Comparison of ENCODE assay signal across 1 cellular context in the genomic region with DNA sequence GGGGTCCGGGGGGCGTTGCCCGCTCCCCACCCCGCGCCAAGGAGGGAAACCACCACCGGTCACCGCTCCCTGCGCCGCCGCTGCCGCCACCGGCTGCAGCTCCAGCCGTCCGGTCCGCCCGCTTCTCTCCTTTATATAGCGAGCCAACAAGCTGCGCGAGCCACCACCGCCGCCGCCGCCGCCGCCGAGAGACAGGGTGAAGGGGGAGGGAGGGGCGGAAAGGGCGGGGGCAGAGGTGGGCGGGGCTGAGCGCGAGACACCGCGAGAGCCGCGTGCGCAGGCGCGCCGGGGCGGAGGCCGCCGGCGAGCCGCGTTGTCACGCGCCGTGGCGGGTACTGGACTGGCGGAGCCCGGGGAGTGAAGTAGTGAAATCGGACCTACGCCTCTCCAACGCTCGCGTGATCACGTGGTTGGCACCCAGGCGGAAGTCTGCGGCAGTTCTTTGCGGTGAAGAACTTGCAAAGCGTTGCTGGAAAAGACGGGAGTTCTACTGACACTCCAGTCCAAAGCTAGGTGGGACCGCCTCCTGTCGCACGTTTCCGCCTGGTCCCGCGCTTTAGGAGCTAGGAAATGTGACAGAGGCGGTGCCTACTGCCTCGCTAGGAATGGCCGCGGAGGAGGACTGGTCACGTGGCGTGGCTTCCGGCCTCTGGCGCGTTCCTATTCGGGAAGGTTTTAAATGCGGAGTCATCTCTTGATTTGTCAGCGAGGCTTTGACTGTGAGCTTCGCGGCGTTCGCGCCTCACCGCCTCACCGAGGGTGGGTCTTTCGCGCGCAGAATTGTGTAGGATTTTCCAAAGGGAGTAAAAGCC.
TF ChIP-seq lines count a peak whose summit lies in the region.

Gene GTF2A1, minus strand, starts transcription at position 193 of the 812 bp plus-strand sequence. CDS start 441 bp downstream, outside the sequence.

TF ChIP-seq in HepG2, 621 proteins besides CTCF, POLR2A, EP300 and RAD21 (continued from another document and continues in another):
- TF ChIP-seq, protein P1, sequence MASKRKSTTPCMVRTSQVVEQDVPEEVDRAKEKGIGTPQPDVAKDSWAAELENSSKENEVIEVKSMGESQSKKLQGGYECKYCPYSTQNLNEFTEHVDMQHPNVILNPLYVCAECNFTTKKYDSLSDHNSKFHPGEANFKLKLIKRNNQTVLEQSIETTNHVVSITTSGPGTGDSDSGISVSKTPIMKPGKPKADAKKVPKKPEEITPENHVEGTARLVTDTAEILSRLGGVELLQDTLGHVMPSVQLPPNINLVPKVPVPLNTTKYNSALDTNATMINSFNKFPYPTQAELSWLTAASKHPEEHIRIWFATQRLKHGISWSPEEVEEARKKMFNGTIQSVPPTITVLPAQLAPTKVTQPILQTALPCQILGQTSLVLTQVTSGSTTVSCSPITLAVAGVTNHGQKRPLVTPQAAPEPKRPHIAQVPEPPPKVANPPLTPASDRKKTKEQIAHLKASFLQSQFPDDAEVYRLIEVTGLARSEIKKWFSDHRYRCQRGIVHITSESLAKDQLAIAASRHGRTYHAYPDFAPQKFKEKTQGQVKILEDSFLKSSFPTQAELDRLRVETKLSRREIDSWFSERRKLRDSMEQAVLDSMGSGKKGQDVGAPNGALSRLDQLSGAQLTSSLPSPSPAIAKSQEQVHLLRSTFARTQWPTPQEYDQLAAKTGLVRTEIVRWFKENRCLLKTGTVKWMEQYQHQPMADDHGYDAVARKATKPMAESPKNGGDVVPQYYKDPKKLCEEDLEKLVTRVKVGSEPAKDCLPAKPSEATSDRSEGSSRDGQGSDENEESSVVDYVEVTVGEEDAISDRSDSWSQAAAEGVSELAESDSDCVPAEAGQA (IDR thresholded peaks at IDR 0.05; ENCODE audit: low read depth): peak; percentile 58; the same call in 1 of the 2 replicates
- TF ChIP-seq, protein P1 (CRISPR knock-in tag; IDR thresholded peaks at IDR 0.05; ENCODE audit: borderline replicate concordance): peak; percentile 37; the same call in 1 of the 2 replicates
- TF ChIP-seq MAF1 (CRISPR knock-in tag; IDR thresholded peaks at IDR 0.05; ENCODE audit: borderline replicate concordance): no peak; the same call in 1 of the 2 replicates
- TF ChIP-seq DZIP1 (CRISPR knock-in tag; IDR thresholded peaks at IDR 0.05): no peak
- no peak for TF ChIP-seq MZF1 (CRISPR knock-in tag; IDR thresholded peaks at IDR 0.05; ENCODE audit: borderline replicate concordance)
- peak; percentile 99 for TF ChIP-seq POLR2G (IDR thresholded peaks at IDR 0.05; ENCODE audit: low read depth, low read length)
- TF ChIP-seq ZBTB38 (CRISPR knock-in tag; IDR thresholded peaks at IDR 0.05): peak; percentile 95; the same call in 1 of the 2 replicates
- TF ChIP-seq, protein P2, sequence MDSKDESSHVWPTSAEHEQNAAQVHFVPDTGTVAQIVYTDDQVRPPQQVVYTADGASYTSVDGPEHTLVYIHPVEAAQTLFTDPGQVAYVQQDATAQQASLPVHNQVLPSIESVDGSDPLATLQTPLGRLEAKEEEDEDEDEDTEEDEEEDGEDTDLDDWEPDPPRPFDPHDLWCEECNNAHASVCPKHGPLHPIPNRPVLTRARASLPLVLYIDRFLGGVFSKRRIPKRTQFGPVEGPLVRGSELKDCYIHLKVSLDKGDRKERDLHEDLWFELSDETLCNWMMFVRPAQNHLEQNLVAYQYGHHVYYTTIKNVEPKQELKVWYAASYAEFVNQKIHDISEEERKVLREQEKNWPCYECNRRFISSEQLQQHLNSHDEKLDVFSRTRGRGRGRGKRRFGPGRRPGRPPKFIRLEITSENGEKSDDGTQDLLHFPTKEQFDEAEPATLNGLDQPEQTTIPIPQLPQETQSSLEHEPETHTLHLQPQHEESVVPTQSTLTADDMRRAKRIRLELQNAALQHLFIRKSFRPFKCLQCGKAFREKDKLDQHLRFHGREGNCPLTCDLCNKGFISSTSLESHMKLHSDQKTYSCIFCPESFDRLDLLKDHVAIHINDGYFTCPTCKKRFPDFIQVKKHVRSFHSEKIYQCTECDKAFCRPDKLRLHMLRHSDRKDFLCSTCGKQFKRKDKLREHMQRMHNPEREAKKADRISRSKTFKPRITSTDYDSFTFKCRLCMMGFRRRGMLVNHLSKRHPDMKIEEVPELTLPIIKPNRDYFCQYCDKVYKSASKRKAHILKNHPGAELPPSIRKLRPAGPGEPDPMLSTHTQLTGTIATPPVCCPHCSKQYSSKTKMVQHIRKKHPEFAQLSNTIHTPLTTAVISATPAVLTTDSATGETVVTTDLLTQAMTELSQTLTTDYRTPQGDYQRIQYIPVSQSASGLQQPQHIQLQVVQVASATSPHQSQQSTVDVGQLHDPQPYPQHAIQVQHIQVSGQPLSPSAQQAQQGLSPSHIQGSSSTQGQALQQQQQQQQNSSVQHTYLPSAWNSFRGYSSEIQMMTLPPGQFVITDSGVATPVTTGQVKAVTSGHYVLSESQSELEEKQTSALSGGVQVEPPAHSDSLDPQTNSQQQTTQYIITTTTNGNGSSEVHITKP (CRISPR knock-in tag; IDR thresholded peaks at IDR 0.05; ENCODE audit: low read depth): no peak
- TF ChIP-seq ZNF777 (CRISPR knock-in tag; IDR thresholded peaks at IDR 0.05): peak; percentile 74; the same call in 1 of the 2 replicates
- no peak for TF ChIP-seq YEATS2 (CRISPR knock-in tag; IDR thresholded peaks at IDR 0.05; ENCODE audit: borderline replicate concordance)
- TF ChIP-seq ZBTB10 (CRISPR knock-in tag; IDR thresholded peaks at IDR 0.05; ENCODE audit: borderline replicate concordance): no peak
- peak; percentile 66; the same call in 1 of the 2 replicates for TF ChIP-seq GATA4 (IDR thresholded peaks at IDR 0.05; ENCODE audit: borderline replicate concordance, low read depth)
- no peak for TF ChIP-seq ZNF234 (CRISPR knock-in tag; conservative IDR thresholded peaks at IDR 0.05)
- TF ChIP-seq ZNF883 (CRISPR knock-in tag; IDR thresholded peaks at IDR 0.05; ENCODE audit: not compliant biosample characterization): peak; percentile 36
- TF ChIP-seq PHF8 (CRISPR knock-in tag; IDR thresholded peaks at IDR 0.05): peak; percentile 66
- TF ChIP-seq NR0B2 (CRISPR knock-in tag; IDR thresholded peaks at IDR 0.05): no peak; the same call in none of the 2 replicates
- TF ChIP-seq KDM3A (CRISPR knock-in tag; IDR thresholded peaks at IDR 0.05; ENCODE audit: low read depth): no peak
- peak; percentile 78 for TF ChIP-seq TAF1 (CRISPR knock-in tag; IDR thresholded peaks at IDR 0.05)
- no peak for TF ChIP-seq PLRG1 (conservative IDR thresholded peaks at IDR 0.05)
- no peak for TF ChIP-seq NR3C1 (CRISPR knock-in tag; IDR thresholded peaks at IDR 0.05)
- peak; percentile 69 for TF ChIP-seq NR2C2 (CRISPR knock-in tag; IDR thresholded peaks at IDR 0.05; ENCODE audit: borderline replicate concordance)
- TF ChIP-seq, protein P3, sequence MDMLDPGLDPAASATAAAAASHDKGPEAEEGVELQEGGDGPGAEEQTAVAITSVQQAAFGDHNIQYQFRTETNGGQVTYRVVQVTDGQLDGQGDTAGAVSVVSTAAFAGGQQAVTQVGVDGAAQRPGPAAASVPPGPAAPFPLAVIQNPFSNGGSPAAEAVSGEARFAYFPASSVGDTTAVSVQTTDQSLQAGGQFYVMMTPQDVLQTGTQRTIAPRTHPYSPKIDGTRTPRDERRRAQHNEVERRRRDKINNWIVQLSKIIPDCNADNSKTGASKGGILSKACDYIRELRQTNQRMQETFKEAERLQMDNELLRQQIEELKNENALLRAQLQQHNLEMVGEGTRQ (IDR thresholded peaks at IDR 0.05; ENCODE audit: low read depth, low read length): peak; percentile 89
- TF ChIP-seq, protein P3 (CRISPR knock-in tag; IDR thresholded peaks at IDR 0.05; ENCODE audit: borderline replicate concordance): peak; percentile 99
- TF ChIP-seq ZNF326 (CRISPR knock-in tag; IDR thresholded peaks at IDR 0.05; ENCODE audit: borderline replicate concordance): no peak
- TF ChIP-seq ZNF562 (CRISPR knock-in tag; IDR thresholded peaks at IDR 0.05; ENCODE audit: borderline replicate concordance): 0 out of 2 replicates have a peak, but pooled peaks have one; percentile 56
- TF ChIP-seq NCOR1 (IDR thresholded peaks at IDR 0.05; ENCODE audit: borderline replicate concordance, low read length): no peak; the same call in 1 of the 2 replicates
- TF ChIP-seq ARNT2 (CRISPR knock-in tag; IDR thresholded peaks at IDR 0.05; ENCODE audit: low read depth): peak; percentile 96
- TF ChIP-seq ZNF746 (CRISPR knock-in tag; IDR thresholded peaks at IDR 0.05): peak; percentile 35; the same call in 1 of the 2 replicates
- TF ChIP-seq HMG20A (CRISPR knock-in tag; IDR thresholded peaks at IDR 0.05; ENCODE audit: borderline replicate concordance): no peak
- peak; percentile 76 for TF ChIP-seq ZNF430 (CRISPR knock-in tag; IDR thresholded peaks at IDR 0.05)
- TF ChIP-seq KDM4B (CRISPR knock-in tag; IDR thresholded peaks at IDR 0.05): no peak
- TF ChIP-seq, protein P4, sequence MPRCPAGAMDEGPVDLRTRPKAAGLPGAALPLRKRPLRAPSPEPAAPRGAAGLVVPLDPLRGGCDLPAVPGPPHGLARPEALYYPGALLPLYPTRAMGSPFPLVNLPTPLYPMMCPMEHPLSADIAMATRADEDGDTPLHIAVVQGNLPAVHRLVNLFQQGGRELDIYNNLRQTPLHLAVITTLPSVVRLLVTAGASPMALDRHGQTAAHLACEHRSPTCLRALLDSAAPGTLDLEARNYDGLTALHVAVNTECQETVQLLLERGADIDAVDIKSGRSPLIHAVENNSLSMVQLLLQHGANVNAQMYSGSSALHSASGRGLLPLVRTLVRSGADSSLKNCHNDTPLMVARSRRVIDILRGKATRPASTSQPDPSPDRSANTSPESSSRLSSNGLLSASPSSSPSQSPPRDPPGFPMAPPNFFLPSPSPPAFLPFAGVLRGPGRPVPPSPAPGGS (CRISPR knock-in tag; IDR thresholded peaks at IDR 0.05): peak; percentile 94; the same call in 1 of the 2 replicates
- no peak for TF ChIP-seq ZNF550 (CRISPR knock-in tag; IDR thresholded peaks at IDR 0.05; ENCODE audit: borderline replicate concordance)
- no peak; the same call in 1 of the 2 replicates for TF ChIP-seq ZNF747 (CRISPR knock-in tag; IDR thresholded peaks at IDR 0.05; ENCODE audit: borderline replicate concordance)
- TF ChIP-seq KLF6 (CRISPR knock-in tag; IDR thresholded peaks at IDR 0.05): peak; percentile 80; the same call in 1 of the 2 replicates
- TF ChIP-seq ZNF598 (CRISPR knock-in tag; IDR thresholded peaks at IDR 0.05; ENCODE audit: borderline replicate concordance): peak; percentile 74; the same call in 1 of the 2 replicates
